ENCODE assay signal across 8 cellular contexts in genomic region chr22:50531546-50532352, GRCh38. TPM values are rescaled to one million over a fixed set of nuclear protein-coding genes. Genes with fewer than 3 reads are reported as not detected.
DNase-seq lines count a peak whose midpoint lies in the region; ATAC-seq and TF ChIP-seq lines count a peak whose summit lies in the region.

No MANE protein-coding gene starts in this region.

- H3K27ac ChIP-seq in BLaER1, result no peak overlapping the region
- no peak overlapping the region for H3K27ac ChIP-seq in H9 (ENCODE audit: insufficient read length, low read depth, low read length)
- peak overlapping the region; percentile 77 to 95 (median 89) for H3K27ac ChIP-seq in adrenal gland
- peak overlapping the region; percentile 85 for H3K27ac ChIP-seq in rectal smooth muscle tissue (ENCODE audit: low read depth, low read length)

- no peaks in the 10 kb centered on the region; a peak in 1 of 5 replicates for H3K9me3 Mint-ChIP-seq in H9

- peaks cover 18% of the 10 kb centered on the region for H3K23me2 ChIP-seq in H9 (ENCODE audit: insufficient read length, low read depth, low read length, poor library complexity, severe bottlenecking)

- H3K4ac ChIP-seq in H9 (ENCODE audit: low read depth, low read length), result no peak overlapping the region

- H3K9me3 ChIP-seq in BLaER1 (peaks cover 18% of the 10 kb centered on the region), H9 (ENCODE audit: control insufficient read depth, low read depth, low read length) (no peaks in the 10 kb centered on the region), adrenal gland (replicated peaks in 1 of 3) (no peaks in the 10 kb centered on the region)

- TF ChIP-seq CTCF in H9 (conservative IDR thresholded peaks at IDR 0.05), result no peak
- TF ChIP-seq CTCF in adrenal gland (IDR thresholded peaks at IDR 0.05), result no peak

- no peak overlapping the region for H2BK120ac ChIP-seq in H9 (ENCODE audit: low read depth, low read length, poor library complexity, severe bottlenecking)

- peak overlapping the region; percentile 79 for H3K18ac ChIP-seq in H9 (ENCODE audit: insufficient read length, low read depth, low read length)

- H3T11ph ChIP-seq in H9 (ENCODE audit: low read length), result no peak overlapping the region

- H3K27me3 ChIP-seq in BLaER1, result peaks cover 67% of the 10 kb centered on the region
- H3K27me3 ChIP-seq in H9 (ENCODE audit: insufficient read depth, low read length), result peaks cover 37% of the 10 kb centered on the region; the same call in 1 of the 2 replicates
- H3K27me3 ChIP-seq in adrenal gland, result no peaks in the 10 kb centered on the region
- H3K27me3 ChIP-seq in rectal smooth muscle tissue (ENCODE audit: control insufficient read depth, insufficient read depth, low read length), result peaks cover 9% of the 10 kb centered on the region

- no peak overlapping the region for H4K5ac ChIP-seq in H9 (ENCODE audit: insufficient read length, low read depth, low read length)

- no peak overlapping the region for H4K91ac ChIP-seq in H9 (ENCODE audit: insufficient read length, low read depth, low read length)

- no peak overlapping the region for H2BK20ac ChIP-seq in H9 (ENCODE audit: low read depth, low read length, poor library complexity, severe bottlenecking)

- no peak overlapping the region for H4K8ac ChIP-seq in H9 (replicated peaks; ENCODE audit: insufficient read length, low read depth, low read length)

- no peak overlapping the region for H3K27ac Mint-ChIP-seq in H9

- H3K79me2 ChIP-seq in H9 (ENCODE audit: insufficient read depth, low read length), result no peaks in the 10 kb centered on the region

- peak in 1 of 2 donors; percentile 17 for TF ChIP-seq POLR2A in adrenal gland (IDR thresholded peaks at IDR 0.05)

- no peak overlapping the region for H2AK5ac ChIP-seq in H9 (ENCODE audit: insufficient read length, low read length)

- H3K14ac ChIP-seq in H9 (ENCODE audit: insufficient read depth, low read length), result no peak overlapping the region; the same call in 1 of the 2 replicates

- peak overlapping the region; percentile 56 to 80 for H3K4me3 Mint-ChIP-seq in H9

- ATAC-seq in left ventricle myocardium superior (peak; percentile 63), GM21367 (IDR thresholded peaks at IDR 0.05; ENCODE audit: unreplicated experiment) (no peak), HG03460 (IDR thresholded peaks at IDR 0.05; ENCODE audit: unreplicated experiment) (no peak)

- no peaks in the 10 kb centered on the region for H3K79me1 ChIP-seq in H9 (ENCODE audit: insufficient read depth, low read depth, low read length, poor library complexity, severe bottlenecking)

- H3K36me3 ChIP-seq in BLaER1 (no peaks in the 10 kb centered on the region), adrenal gland (replicated peaks in 1 of 2) (no peaks in the 10 kb centered on the region), rectal smooth muscle tissue (ENCODE audit: control insufficient read depth, insufficient read depth, low read length) (no peaks in the 10 kb centered on the region)

- peaks cover 41% of the 10 kb centered on the region for H3K4me1 ChIP-seq in BLaER1
- no peaks in the 10 kb centered on the region for H3K4me1 ChIP-seq in H9 (ENCODE audit: insufficient read depth, low read length)
- peaks cover 18 to 23% of the 10 kb centered on the region in 2 donors for H3K4me1 ChIP-seq in adrenal gland (replicated peaks in 1 of 2)
- H3K4me1 ChIP-seq in rectal smooth muscle tissue (ENCODE audit: control insufficient read depth, insufficient read depth, low read length), result peaks cover 3% of the 10 kb centered on the region

- no peak overlapping the region for H2BK5ac ChIP-seq in H9 (ENCODE audit: insufficient read length, low read length)

- H3K4me3 ChIP-seq in BLaER1 (peak overlapping the region; percentile 63), adrenal gland (peak overlapping the region in 3 of 4 donors; percentile 28 to 69 (median 33)), rectal smooth muscle tissue (ENCODE audit: low read length) (peak overlapping the region; percentile 80)

- H2BK15ac ChIP-seq in H9 (ENCODE audit: low read depth, low read length), result no peak overlapping the region

- H3K4me1 Mint-ChIP-seq in H9, result peaks cover 15 to 18% of the 10 kb centered on the region in 2 experiments

- DNase-seq in H9, result peak; percentile 53
- DNase-seq in RPMI7951 (ENCODE audit: low read depth), result peak; percentile 72
- peak; percentile 65 to 84 (median 78) for DNase-seq in adrenal gland
- peak; percentile 90 for DNase-seq in left ventricle myocardium superior

- H2BK12ac ChIP-seq in H9 (ENCODE audit: insufficient read length, low read depth, low read length), result no peak overlapping the region

- peak overlapping the region; percentile 73 for H3K4me2 ChIP-seq in BLaER1
- peak overlapping the region; percentile 34 for H3K4me2 ChIP-seq in H9 (ENCODE audit: insufficient read depth, insufficient read length, low read length)

- no peak overlapping the region for H2AFZ ChIP-seq in H9 (ENCODE audit: low read length)

- intact Hi-C loops in adrenal gland (cut with DNase I) (no loop called here), left ventricle myocardium superior (cut with micrococcal nuclease) (no loop called here)

- H4K20me1 ChIP-seq in BLaER1 (peaks cover 39% of the 10 kb centered on the region), H9 (ENCODE audit: control insufficient read depth, insufficient read depth, insufficient read length) (no peaks in the 10 kb centered on the region)

- H3K9ac ChIP-seq in BLaER1, result no peak overlapping the region
- no peak overlapping the region for H3K9ac ChIP-seq in H9 (ENCODE audit: extremely low read depth, insufficient read length, low read length)
- H3K9ac ChIP-seq in rectal smooth muscle tissue (ENCODE audit: low read length), result peak overlapping the region; percentile 97

- H3K23ac ChIP-seq in H9 (ENCODE audit: insufficient read length, low read depth, low read length), result no peak overlapping the region

- H3K27me3 Mint-ChIP-seq in H9 (ENCODE audit: low read depth), result peaks cover 78% of the 10 kb centered on the region

- no CpG with 5 or more reads among the region's 84 CpGs for WGBS in H9 (ENCODE audit: extremely low coverage, insufficient read length, low lambda C conversion rate)
- 0 to 2% (median 1%) methylated on average over 5 to 84 of the region's 84 CpGs for WGBS in adrenal gland, 4 donors

- H3K36me3 Mint-ChIP-seq in H9 (ENCODE audit: insufficient read depth in 1 of 3, low read depth in 3 of 3), result no peaks in the 10 kb centered on the region; a peak in 1 of 7 replicates

- H3K56ac ChIP-seq in H9 (ENCODE audit: insufficient read length, low read depth, low read length), result no peak overlapping the region

RNA-seq across cellular contexts. Expression of gene TYMP, which starts 1.9 kb away (rescaled TPM):
- total RNA-seq in H9 (2021) (0.61 and 1.0 TPM in 2 replicates), adrenal gland (100 to 1,000 TPM in 3 of 8 donors, 10 to 100 TPM in 5; 14.6 to 152 (median 64.5) TPM), left ventricle myocardium superior (12.7 TPM)
- total RNA-seq in RPMI7951 (2014; rRNA removed; shearing (Covaris generic)), result 16.5 and 27.5 TPM in 2 replicates
- 10 to 100 TPM; 12.3 to 90.3 (median 89.5) TPM for polyA plus RNA-seq in adrenal gland

RNA-seq across cellular contexts. Expression of gene SCO2, which starts 6.4 kb away (rescaled TPM):
- total RNA-seq in H9 (2021) (3.3 and 3.4 TPM in 2 replicates), adrenal gland (1 to 10 TPM in 6 of 8 donors, not detected in 2; 1.2 to 7.8 (median 4.1) TPM), left ventricle myocardium superior (1.3 TPM)
- 5.0 and 9.2 TPM in 2 replicates for total RNA-seq in RPMI7951 (2014; rRNA removed; shearing (Covaris generic))
- 1 to 10 TPM in 2 of 3 donors, not detected in 1; 1.2 to 4.0 TPM for polyA plus RNA-seq in adrenal gland

RNA-seq across cellular contexts. Expression of gene KLHDC7B, which starts 13.9 kb away (rescaled TPM):
- total RNA-seq in H9 (2021) (not detected in 2 replicates), adrenal gland (under 1 TPM in 6 of 8 donors, not detected in 2; 0.06 to 0.69 (median 0.30) TPM), left ventricle myocardium superior (not detected)
- total RNA-seq in RPMI7951 (2014; rRNA removed; shearing (Covaris generic)), result not detected in 2 replicates
- polyA plus RNA-seq in adrenal gland, result under 1 TPM; 0.09 to 0.24 (median 0.24) TPM

RNA-seq across cellular contexts. Expression of gene NCAPH2, which starts 23.7 kb away (rescaled TPM):
- total RNA-seq in H9 (2021), result 76.2 and 78.1 TPM in 2 replicates
- total RNA-seq in RPMI7951 (2014; rRNA removed; shearing (Covaris generic)), result 53.3 and 61.6 TPM in 2 replicates
- 10 to 100 TPM; 22.9 to 40.2 (median 32.6) TPM for total RNA-seq in adrenal gland
- polyA plus RNA-seq in adrenal gland, result 10 to 100 TPM; 13.8 to 90.5 (median 56.2) TPM
- total RNA-seq in left ventricle myocardium superior, result 30.6 TPM

RNA-seq across cellular contexts. Expression of gene LMF2, which starts 24.2 kb away (rescaled TPM):
- total RNA-seq in H9 (2021) (43.6 and 46.0 TPM in 2 replicates), adrenal gland (10 to 100 TPM; 47.5 to 91.0 (median 78.3) TPM), left ventricle myocardium superior (27.6 TPM)
- total RNA-seq in RPMI7951 (2014; rRNA removed; shearing (Covaris generic)), result 20.5 and 24.9 TPM in 2 replicates
- 100 to 1,000 TPM in 1 of 3 donors, 10 to 100 TPM in 1, 1 to 10 TPM in 1; 6.3 to 120 (median 90.3) TPM for polyA plus RNA-seq in adrenal gland

Comparison
In these comparisons a context has a peak if more than half of its experiments do, and no peak if none do; other contexts are left out.
1. H3K27ac ChIP-seq: peak in adrenal gland (5 of 5) and rectal smooth muscle tissue (single experiment); none in BLaER1 (single experiment) and H9 (single experiment).
2. Peak in every context shown above with its lines, with median percentiles within 50 percentile points of each other: H3K4me3 ChIP-seq and DNase-seq.